8 cellular contexts compared by ENCODE assay signal in the genomic region with DNA sequence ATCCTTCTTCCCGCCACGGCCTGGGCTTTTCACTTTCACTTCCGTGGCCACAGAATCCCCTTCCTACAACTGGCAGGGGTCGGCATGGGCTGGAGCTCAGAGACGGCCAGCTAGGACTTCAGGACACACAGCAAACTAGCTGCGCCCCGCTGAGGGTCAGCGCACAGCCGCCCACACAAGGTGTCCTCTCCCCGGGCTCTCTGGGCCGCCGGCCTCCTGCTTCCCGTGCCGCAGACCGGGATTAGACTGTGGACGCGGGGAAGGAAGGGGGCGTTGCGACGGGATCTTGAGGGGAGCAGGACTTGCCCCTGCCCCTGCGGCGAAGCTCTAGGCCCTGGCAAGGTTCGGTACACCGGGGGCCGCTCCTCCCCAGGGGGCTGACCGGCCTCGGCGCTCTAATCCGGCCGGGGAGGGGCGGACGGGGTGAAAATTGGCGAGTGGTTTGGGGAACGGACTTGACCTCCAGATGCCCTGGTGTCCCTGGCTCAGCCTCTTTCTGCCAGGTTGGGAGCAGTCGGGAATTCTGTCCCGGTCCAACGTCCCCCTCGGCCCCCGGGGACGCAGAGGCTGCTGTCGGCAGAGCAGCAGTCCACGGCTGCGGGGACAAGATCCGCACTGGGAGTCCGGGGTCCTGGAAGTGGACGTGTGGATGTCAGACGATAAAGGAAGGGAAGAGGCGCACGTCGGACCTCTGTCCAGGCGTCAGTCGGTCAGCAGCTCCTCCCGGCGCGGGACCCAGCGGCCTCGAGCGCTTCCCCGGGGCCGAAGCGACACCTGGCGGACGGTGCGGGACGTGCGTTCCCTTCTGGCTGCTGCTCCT. TPM values are rescaled to one million over a fixed set of nuclear protein-coding genes. Genes with fewer than 3 reads are reported as not detected.
A peak's percentile ranks its signal among the peaks of the same experiment; 100 is the strongest.
DNase-seq lines count a peak whose midpoint lies in the region; ATAC-seq, FAIRE-seq and TF ChIP-seq lines count a peak whose summit lies in the region.

No MANE protein-coding gene starts in this region.

- no peaks in the 10 kb centered on the region for H3K9me1 ChIP-seq in keratinocyte (ENCODE audit: control insufficient read depth, extremely low read depth, insufficient read depth, low read length)

- H3K79me2 ChIP-seq in keratinocyte (ENCODE audit: control insufficient read depth, insufficient read depth, low read length) = no peaks in the 10 kb centered on the region

- ATAC-seq in GM21576 (IDR thresholded peaks at IDR 0.05; ENCODE audit: unreplicated experiment) = peak; percentile 75
- ATAC-seq in activated CD4-positive, CD25-positive, alpha-beta regulatory T cell treated with anti-CD3 and anti-CD28 coated beads, Interleukin-2, amount 50 U/mL, for 24 hours = peak; percentile 73

- no peaks in the 10 kb centered on the region for H4K20me1 ChIP-seq in keratinocyte (ENCODE audit: control insufficient read depth, extremely low read depth, insufficient read depth, low read length)

- H3K4me3 ChIP-seq in keratinocyte (ENCODE audit: control insufficient read depth in 2 of 3, extremely low read depth in 1 of 3, insufficient read depth in 2 of 3, low read depth in 1 of 3, low read length in 3 of 3) = peak overlapping the region in 2 of 3 experiments; percentile 14 to 50

- peaks cover 38% of the 10 kb centered on the region for H3K4me1 Mint-ChIP-seq in CD14-positive monocyte

- H3K9me3 Mint-ChIP-seq in CD14-positive monocyte = peaks cover 0 to 28% (median 16%) of the 10 kb centered on the region in 7 donors

- dilution Hi-C loops in keratinocyte (cut with MboI; ENCODE audit: extremely low pct_ligation_motif_present, low sequenced_read_pairs) = no loop called here

- peak; percentile 69 for DNase-seq in CD14-positive monocyte (ENCODE audit: low spot score)
- DNase-seq in NCI-H146 treated with DMSO at 0.1 percent for 48 hours (lab: John Stamatoyannopoulos, UW; ENCODE audit: unreplicated experiment) = peak; percentile 44
- peak in 57 of 61 donors; percentile 18 to 86 (median 72) for DNase-seq in caudate nucleus (lab: John Stamatoyannopoulos, UW)
- DNase-seq in keratinocyte (ENCODE audit: low read depth, low spot score) = no peak
- DNase-seq in stimulated activated CD4-positive, alpha-beta T cell treated with anti-CD3 and anti-CD28 coated beads, Interleukin-12 subunit alpha, Interleukin-12 subunit beta, amount 100 ng/mL, for 4 hours = peak; percentile 81
- DNase-seq in NK-92 (lab: John Stamatoyannopoulos, UW; ENCODE audit: unreplicated experiment) = no peak

- peak overlapping the region; percentile 36 for H2AFZ ChIP-seq in keratinocyte (ENCODE audit: control insufficient read depth, low read length)

- peaks cover 0 to 11% of the 10 kb centered on the region in 2 donors for H3K36me3 Mint-ChIP-seq in CD14-positive monocyte

- no peaks in the 10 kb centered on the region for H3K9me3 ChIP-seq in keratinocyte (ENCODE audit: control insufficient read depth, low read depth, low read length)

- peaks cover 65% of the 10 kb centered on the region for H3K27me3 ChIP-seq in keratinocyte (ENCODE audit: control insufficient read depth, extremely low read depth, insufficient read depth, low read length)

- intact Hi-C loops in CD14-positive monocyte (cut with micrococcal nuclease) = loop anchor here in 1 of 2 donors (10.0 kb wide), 1 partner anchor 146 kb away; no protein-coding TSS in a partner anchor

- no peak overlapping the region for H3K27ac Mint-ChIP-seq in CD14-positive monocyte

- peaks cover 8% of the 10 kb centered on the region for H3K4me1 ChIP-seq in keratinocyte (ENCODE audit: control insufficient read depth, extremely low read depth, insufficient read depth, low read length)

- no peaks in the 10 kb centered on the region for H3K36me3 ChIP-seq in keratinocyte (ENCODE audit: control insufficient read depth in 2 of 2, extremely low read depth in 1 of 2, insufficient read depth in 2 of 2, low read length in 2 of 2)

- H3K27ac ChIP-seq in caudate nucleus (ENCODE audit: low read depth, low read length) = no peak overlapping the region
- H3K27ac ChIP-seq in keratinocyte (ENCODE audit: control insufficient read depth, insufficient read depth, low read length) = no peak overlapping the region

- peaks cover 70 to 87% (median 73%) of the 10 kb centered on the region in 3 donors for H3K27me3 Mint-ChIP-seq in CD14-positive monocyte (ENCODE audit: low read depth in 3 of 3)

- TF ChIP-seq CTCF in CD14-positive monocyte (IDR thresholded peaks at IDR 0.05) (peak; percentile 96), keratinocyte (optimal IDR thresholded peaks at IDR 0.05 in 1 of 3, IDR thresholded peaks at IDR 0.05 in 1 of 3, conservative IDR thresholded peaks at IDR 0.05 in 1 of 3; ENCODE audit: extremely low read depth in 1 of 3, insufficient read depth in 2 of 3, low read length in 3 of 3) (peak; percentile 73 to 99 (median 98))

- H3K4me2 ChIP-seq in keratinocyte (ENCODE audit: control insufficient read depth, extremely low read depth, insufficient read depth, low read depth, low read length) = peak overlapping the region; percentile 58

- peak overlapping the region; percentile 77 to 91 for H3K4me3 Mint-ChIP-seq in CD14-positive monocyte

- FAIRE-seq in keratinocyte (lab: Jason Lieb, UNC) = peak; percentile 48

- no peak overlapping the region for H3K9ac ChIP-seq in keratinocyte (ENCODE audit: control insufficient read depth, extremely low read depth, insufficient read depth, low read length)

RNA-seq across cellular contexts. Expression of a gene that starts 1.8 kb away (rescaled TPM):
- not detected for polyA plus RNA-seq in CD14-positive monocyte
- 0.42 to 1.5 TPM (median 0.66 TPM) in 3 replicates for polyA plus RNA-seq in keratinocyte
- polyA plus RNA-seq in keratinocyte (2011; ENCODE audit: low read depth) = not detected
- 0.60 and 2.1 TPM in 2 replicates for polyA plus RNA-seq in keratinocyte (2011; cell fraction: cytosol; rRNA removed)
- polyA plus RNA-seq in keratinocyte (2011; cell fraction: nucleus; rRNA removed) = 1.9 and 4.1 TPM in 2 replicates
- 1.8 TPM in 1 of 2 replicates, not detected in the other for polyA plus RNA-seq in keratinocyte (2012; ENCODE audit: low replicate concordance)
- 0.76 to 2.2 TPM (median 1.0 TPM) in 3 replicates for polyA minus RNA-seq in keratinocyte
- not detected for polyA minus RNA-seq in keratinocyte (2011; cell fraction: cytosol; rRNA and poly(A)+ RNA removed)
- polyA minus RNA-seq in keratinocyte (2011; cell fraction: nucleus; rRNA and poly(A)+ RNA removed) = 1.7 TPM in 2 replicates

RNA-seq across cellular contexts. Expression of a gene that starts 20.6 kb away (rescaled TPM):
- polyA plus RNA-seq in CD14-positive monocyte (10 to 100 TPM; 39.4 to 42.3 TPM), keratinocyte (21.9 to 37.0 TPM (median 23.4 TPM) in 3 replicates)
- polyA plus RNA-seq in keratinocyte (2011; ENCODE audit: low read depth) = 11.6 TPM
- 18.1 and 29.3 TPM in 2 replicates for polyA plus RNA-seq in keratinocyte (2011; cell fraction: cytosol; rRNA removed)
- 16.7 and 21.0 TPM in 2 replicates for polyA plus RNA-seq in keratinocyte (2011; cell fraction: nucleus; rRNA removed)
- 19.6 and 22.4 TPM in 2 replicates for polyA plus RNA-seq in keratinocyte (2012; ENCODE audit: low replicate concordance)
- 6.8 to 13.4 TPM (median 10.4 TPM) in 3 replicates for polyA minus RNA-seq in keratinocyte
- polyA minus RNA-seq in keratinocyte (2011; cell fraction: cytosol; rRNA and poly(A)+ RNA removed) = 21.9 TPM
- 6.3 and 8.3 TPM in 2 replicates for polyA minus RNA-seq in keratinocyte (2011; cell fraction: nucleus; rRNA and poly(A)+ RNA removed)

RNA-seq across cellular contexts. Expression of a gene that starts 29.0 kb away (rescaled TPM):
- polyA plus RNA-seq in CD14-positive monocyte (100 to 1,000 TPM; 143 to 174 TPM), keratinocyte (71.0 to 129 TPM (median 106 TPM) in 3 replicates)
- 13.1 TPM for polyA plus RNA-seq in keratinocyte (2011; ENCODE audit: low read depth)
- polyA plus RNA-seq in keratinocyte (2011; cell fraction: cytosol; rRNA removed) = 97.7 and 102 TPM in 2 replicates
- polyA plus RNA-seq in keratinocyte (2011; cell fraction: nucleus; rRNA removed) = 71.2 and 72.3 TPM in 2 replicates
- 101 and 106 TPM in 2 replicates for polyA plus RNA-seq in keratinocyte (2012; ENCODE audit: low replicate concordance)
- polyA minus RNA-seq in keratinocyte = 50.8 to 68.0 TPM (median 51.7 TPM) in 3 replicates
- polyA minus RNA-seq in keratinocyte (2011; cell fraction: cytosol; rRNA and poly(A)+ RNA removed) = 43.0 TPM
- polyA minus RNA-seq in keratinocyte (2011; cell fraction: nucleus; rRNA and poly(A)+ RNA removed) = 13.6 TPM in 2 replicates

RNA-seq across cellular contexts. Expression of a gene that starts 37.6 kb away (rescaled TPM):
- not detected for polyA plus RNA-seq in CD14-positive monocyte
- polyA plus RNA-seq in keratinocyte = 0.03 to 0.05 TPM in 2 of 3 replicates, not detected in the other
- 0.37 TPM for polyA plus RNA-seq in keratinocyte (2011; ENCODE audit: low read depth)
- not detected in 2 replicates for polyA plus RNA-seq in keratinocyte (2011; cell fraction: cytosol; rRNA removed)
- 0.16 TPM in 1 of 2 replicates, not detected in the other for polyA plus RNA-seq in keratinocyte (2011; cell fraction: nucleus; rRNA removed)
- 0.23 TPM in 1 of 2 replicates, not detected in the other for polyA plus RNA-seq in keratinocyte (2012; ENCODE audit: low replicate concordance)
- not detected in 3 replicates for polyA minus RNA-seq in keratinocyte
- polyA minus RNA-seq in keratinocyte (2011; cell fraction: cytosol; rRNA and poly(A)+ RNA removed) = not detected
- polyA minus RNA-seq in keratinocyte (2011; cell fraction: nucleus; rRNA and poly(A)+ RNA removed) = not detected in 2 replicates

RNA-seq across cellular contexts. Expression of a gene that starts 46.3 kb away (rescaled TPM):
- polyA plus RNA-seq in CD14-positive monocyte = 10 to 100 TPM; 49.5 to 59.6 TPM
- polyA plus RNA-seq in keratinocyte = 60.1 to 110 TPM (median 74.9 TPM) in 3 replicates
- polyA plus RNA-seq in keratinocyte (2011; ENCODE audit: low read depth) = 11.0 TPM
- polyA plus RNA-seq in keratinocyte (2011; cell fraction: cytosol; rRNA removed) = 103 and 134 TPM in 2 replicates
- 83.6 and 107 TPM in 2 replicates for polyA plus RNA-seq in keratinocyte (2011; cell fraction: nucleus; rRNA removed)
- 76.0 and 140 TPM in 2 replicates for polyA plus RNA-seq in keratinocyte (2012; ENCODE audit: low replicate concordance)
- polyA minus RNA-seq in keratinocyte = 49.1 to 180 TPM (median 68.5 TPM) in 3 replicates
- 83.6 TPM for polyA minus RNA-seq in keratinocyte (2011; cell fraction: cytosol; rRNA and poly(A)+ RNA removed)
- 42.2 and 45.8 TPM in 2 replicates for polyA minus RNA-seq in keratinocyte (2011; cell fraction: nucleus; rRNA and poly(A)+ RNA removed)

Comparison
In these comparisons a context has a peak if more than half of its experiments do, and no peak if none do; other contexts are left out.
1. DNase-seq: peak in CD14-positive monocyte (single experiment), NCI-H146 treated with DMSO at 0.1 percent for 48 hours (single experiment), caudate nucleus (57 of 61) and stimulated activated CD4-positive, alpha-beta T cell treated with anti-CD3 and anti-CD28 coated beads, Interleukin-12 subunit alpha, Interleukin-12 subunit beta, amount 100 ng/mL, for 4 hours (single experiment); none in keratinocyte (single experiment) and NK-92 (single experiment).